12 cellular contexts compared by ENCODE assay signal in genomic region chr6:33286946-33287914, GRCh38. TPM values are rescaled to one million over a fixed set of nuclear protein-coding genes. Genes with fewer than 3 reads are reported as not detected.
DNase-seq lines count a peak whose midpoint lies in the region; ATAC-seq, FAIRE-seq and TF ChIP-seq lines count a peak whose summit lies in the region.
"Had no signal": no experiment of that assay in that cellular context is flagged by ENCODE, and none has a peak within 500 bp of the region (broad histone marks: within the 10 kb centered on the region; RNA-seq: fewer than 3 reads in every experiment).

No MANE protein-coding gene starts in this region.

- H3K4me1 Mint-ChIP-seq in stimulated activated naive CD8-positive, alpha-beta T cell treated with anti-CD3 and anti-CD28 coated beads, Interleukin-15, Interleukin-2, amounts not matched to agents 100 ng/mL and 50 ng/mL, for 24 hours (ENCODE audit: low read depth), result peaks cover 50% of the 10 kb centered on the region
- peaks cover 22% of the 10 kb centered on the region for H3K4me1 Mint-ChIP-seq in WTC11

- intact Hi-C loops in kidney (cut with DNase I) (no loop called here), dorsolateral prefrontal cortex (cut with DNase I) (loop anchor here in 1 of 2 donors (10.0 kb wide), 1 partner anchor 1322 kb away; no protein-coding TSS in a partner anchor)

- H3K4me3 Mint-ChIP-seq in stimulated activated naive CD8-positive, alpha-beta T cell treated with anti-CD3 and anti-CD28 coated beads, Interleukin-15, Interleukin-2, amounts not matched to agents 100 ng/mL and 50 ng/mL, for 24 hours, result peak overlapping the region; percentile 99
- peak overlapping the region; percentile 99 for H3K4me3 Mint-ChIP-seq in WTC11

- no peaks in the 10 kb centered on the region for H3K9me3 Mint-ChIP-seq in stimulated activated naive CD8-positive, alpha-beta T cell treated with anti-CD3 and anti-CD28 coated beads, Interleukin-15, Interleukin-2, amounts not matched to agents 100 ng/mL and 50 ng/mL, for 24 hours
- H3K9me3 Mint-ChIP-seq in WTC11, result no peaks in the 10 kb centered on the region

- TF ChIP-seq CTCF in WTC11 (IDR thresholded peaks at IDR 0.05), result no peak
- TF ChIP-seq CTCF in kidney (IDR thresholded peaks at IDR 0.05; ENCODE audit: borderline replicate concordance, extremely low read depth, insufficient read depth), result no peak
- TF ChIP-seq CTCF in dorsolateral prefrontal cortex (IDR thresholded peaks at IDR 0.05 in 54 of 56, conservative IDR thresholded peaks at IDR 0.05 in 2 of 56; ENCODE audit: low read depth in 1 of 56, partially characterized antibody in 56 of 56), result no peak

- peaks cover 14 to 16% of the 10 kb centered on the region in 2 donors for H3K4me1 ChIP-seq in kidney (ENCODE audit: control insufficient read depth in 1 of 2, insufficient read depth in 1 of 2, low read depth in 1 of 2, low read length in 2 of 2)

- no peak for ATAC-seq in stimulated activated naive CD8-positive, alpha-beta T cell treated with anti-CD3 and anti-CD28 coated beads, Interleukin-15, Interleukin-2, amounts not matched to agents 100 U/mL and 50 U/mL, for 24 hours
- ATAC-seq in WTC11, result no peak
- no peak for ATAC-seq in HG03460 (IDR thresholded peaks at IDR 0.05; ENCODE audit: unreplicated experiment)

- peaks cover 7 to 28% of the 10 kb centered on the region in 2 donors for H3K36me3 ChIP-seq in kidney (ENCODE audit: control insufficient read depth in 1 of 2, insufficient read depth in 2 of 2, low read length in 2 of 2)

- H3K27ac Mint-ChIP-seq in stimulated activated naive CD8-positive, alpha-beta T cell treated with anti-CD3 and anti-CD28 coated beads, Interleukin-15, Interleukin-2, amounts not matched to agents 100 ng/mL and 50 ng/mL, for 24 hours, result peak overlapping the region; percentile 98
- H3K27ac Mint-ChIP-seq in WTC11, result no peak overlapping the region

- no peak for FAIRE-seq in kidney (lab: Jason Lieb, UNC)

- H3K27me3 ChIP-seq in dorsolateral prefrontal cortex, result no peaks in the 10 kb centered on the region

- H3K27me3 Mint-ChIP-seq in stimulated activated naive CD8-positive, alpha-beta T cell treated with anti-CD3 and anti-CD28 coated beads, Interleukin-15, Interleukin-2, amounts not matched to agents 100 ng/mL and 50 ng/mL, for 24 hours, result no peaks in the 10 kb centered on the region
- H3K27me3 Mint-ChIP-seq in WTC11 (ENCODE audit: low read depth), result no peaks in the 10 kb centered on the region

- POLR2A ChIA-PET in WTC11 (lab: Charles Lee), result interaction anchor here (3.6 kb wide), 1 partner anchor 10 kb away, joined by 27 read pairs; the partner anchor contains the start of gene B3GALT4

- H3K4me3 ChIP-seq in kidney (ENCODE audit: low read length in 2 of 2) (no peak overlapping the region), dorsolateral prefrontal cortex (peak overlapping the region in 5 of 59 donors; percentile 82 to 99 (median 89))

- H3K9me3 ChIP-seq in kidney (ENCODE audit: control insufficient read depth in 1 of 2, low read length in 2 of 2), result no peaks in the 10 kb centered on the region

- no peak overlapping the region for H3K9ac ChIP-seq in kidney (ENCODE audit: low read length in 2 of 2)

- no peak for DNase-seq in stimulated activated naive CD8-positive, alpha-beta T cell treated with anti-CD3 and anti-CD28 coated beads, Interleukin-15, Interleukin-2, amounts not matched to agents 100 U/mL and 50 U/mL, for 24 hours
- DNase-seq in WTC11 (ENCODE audit: low spot score) (no peak), kidney (peak; percentile 61), CD1c-positive myeloid dendritic cell (ENCODE audit: extremely low spot score) (no peak), dorsolateral prefrontal cortex (no peak), midbrain (lab: John Stamatoyannopoulos, UW) (no peak)
- DNase-seq: dermis blood vessel endothelial cell, foreskin fibroblast, NCI-H1092, WERI-Rb-1 had no signal

- H3K36me3 Mint-ChIP-seq in stimulated activated naive CD8-positive, alpha-beta T cell treated with anti-CD3 and anti-CD28 coated beads, Interleukin-15, Interleukin-2, amounts not matched to agents 100 ng/mL and 50 ng/mL, for 24 hours (ENCODE audit: low read depth), result peaks cover 59% of the 10 kb centered on the region
- H3K36me3 Mint-ChIP-seq in WTC11, result peaks cover 33% of the 10 kb centered on the region

- CTCF ChIA-PET in WTC11 (lab: Charles Lee), result interaction anchor here (1.2 kb wide), 1 partner anchor 12 kb away, joined by 3 read pairs; no protein-coding TSS in a partner anchor

- no peak overlapping the region for H3K27ac ChIP-seq in kidney (ENCODE audit: low read depth in 2 of 2, low read length in 2 of 2)
- no peak overlapping the region for H3K27ac ChIP-seq in dorsolateral prefrontal cortex
- H3K27ac ChIP-seq: WERI-Rb-1 had no signal

TF ChIP-seq in WTC11, 78 proteins besides CTCF, POLR2A, EP300 and RAD21:
- TF ChIP-seq, protein P1, sequence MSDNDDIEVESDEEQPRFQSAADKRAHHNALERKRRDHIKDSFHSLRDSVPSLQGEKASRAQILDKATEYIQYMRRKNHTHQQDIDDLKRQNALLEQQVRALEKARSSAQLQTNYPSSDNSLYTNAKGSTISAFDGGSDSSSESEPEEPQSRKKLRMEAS (CRISPR knock-in tag; IDR thresholded peaks at IDR 0.05), result no peak
- TF ChIP-seq ZNF317 (CRISPR knock-in tag; IDR thresholded peaks at IDR 0.05; ENCODE audit: borderline replicate concordance, low read depth) (no peak), FOXP1 (CRISPR knock-in tag; IDR thresholded peaks at IDR 0.05; ENCODE audit: borderline replicate concordance) (no peak), USF2 (CRISPR knock-in tag; IDR thresholded peaks at IDR 0.05) (no peak), KAT7 (CRISPR knock-in tag; IDR thresholded peaks at IDR 0.05; ENCODE audit: borderline replicate concordance) (no peak), SOX15 (CRISPR knock-in tag; IDR thresholded peaks at IDR 0.05) (no peak), CBFB (CRISPR knock-in tag; IDR thresholded peaks at IDR 0.05; ENCODE audit: low read depth) (no peak), GABPB1 (CRISPR knock-in tag; IDR thresholded peaks at IDR 0.05) (no peak), ZNF219 (CRISPR knock-in tag; IDR thresholded peaks at IDR 0.05; ENCODE audit: borderline replicate concordance) (no peak), MXD4 (CRISPR knock-in tag; IDR thresholded peaks at IDR 0.05; ENCODE audit: borderline replicate concordance) (no peak)
- TF ChIP-seq, protein P2, sequence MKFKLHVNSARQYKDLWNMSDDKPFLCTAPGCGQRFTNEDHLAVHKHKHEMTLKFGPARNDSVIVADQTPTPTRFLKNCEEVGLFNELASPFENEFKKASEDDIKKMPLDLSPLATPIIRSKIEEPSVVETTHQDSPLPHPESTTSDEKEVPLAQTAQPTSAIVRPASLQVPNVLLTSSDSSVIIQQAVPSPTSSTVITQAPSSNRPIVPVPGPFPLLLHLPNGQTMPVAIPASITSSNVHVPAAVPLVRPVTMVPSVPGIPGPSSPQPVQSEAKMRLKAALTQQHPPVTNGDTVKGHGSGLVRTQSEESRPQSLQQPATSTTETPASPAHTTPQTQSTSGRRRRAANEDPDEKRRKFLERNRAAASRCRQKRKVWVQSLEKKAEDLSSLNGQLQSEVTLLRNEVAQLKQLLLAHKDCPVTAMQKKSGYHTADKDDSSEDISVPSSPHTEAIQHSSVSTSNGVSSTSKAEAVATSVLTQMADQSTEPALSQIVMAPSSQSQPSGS (CRISPR knock-in tag; IDR thresholded peaks at IDR 0.05; ENCODE audit: borderline replicate concordance, low read depth), result no peak
- TF ChIP-seq, protein P3, sequence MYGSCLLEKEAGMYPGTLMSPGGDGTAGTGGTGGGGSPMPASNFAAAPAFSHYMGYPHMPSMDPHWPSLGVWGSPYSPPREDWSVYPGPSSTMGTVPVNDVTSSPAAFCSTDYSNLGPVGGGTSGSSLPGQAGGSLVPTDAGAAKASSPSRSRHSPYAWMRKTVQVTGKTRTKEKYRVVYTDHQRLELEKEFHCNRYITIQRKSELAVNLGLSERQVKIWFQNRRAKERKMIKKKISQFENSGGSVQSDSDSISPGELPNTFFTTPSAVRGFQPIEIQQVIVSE (CRISPR knock-in tag; IDR thresholded peaks at IDR 0.05; ENCODE audit: borderline replicate concordance), result no peak
- TF ChIP-seq, protein P4, sequence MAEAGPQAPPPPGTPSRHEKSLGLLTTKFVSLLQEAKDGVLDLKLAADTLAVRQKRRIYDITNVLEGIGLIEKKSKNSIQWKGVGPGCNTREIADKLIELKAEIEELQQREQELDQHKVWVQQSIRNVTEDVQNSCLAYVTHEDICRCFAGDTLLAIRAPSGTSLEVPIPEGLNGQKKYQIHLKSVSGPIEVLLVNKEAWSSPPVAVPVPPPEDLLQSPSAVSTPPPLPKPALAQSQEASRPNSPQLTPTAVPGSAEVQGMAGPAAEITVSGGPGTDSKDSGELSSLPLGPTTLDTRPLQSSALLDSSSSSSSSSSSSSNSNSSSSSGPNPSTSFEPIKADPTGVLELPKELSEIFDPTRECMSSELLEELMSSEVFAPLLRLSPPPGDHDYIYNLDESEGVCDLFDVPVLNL (CRISPR knock-in tag; IDR thresholded peaks at IDR 0.05; ENCODE audit: borderline replicate concordance, low read depth), result no peak

RNA-seq across cellular contexts. Expression of gene WDR46, which starts 1.8 kb away (rescaled TPM):
- 72.0 to 94.5 TPM (median 72.4 TPM) in 3 replicates for total RNA-seq in WTC11 (2021)
- total RNA-seq in kidney, result 40.3 TPM
- 46.5 TPM for polyA plus RNA-seq in kidney (ENCODE audit: insufficient read depth, low read depth, low replicate concordance)
- 10 to 100 TPM; 14.7 to 53.7 (median 30.1) TPM for total RNA-seq in dorsolateral prefrontal cortex

RNA-seq across cellular contexts. Expression of gene PFDN6, which starts 2.2 kb away (rescaled TPM):
- total RNA-seq in WTC11 (2021) (83.3 to 95.7 TPM (median 85.6 TPM) in 3 replicates), kidney (46.8 TPM), dorsolateral prefrontal cortex (10 to 100 TPM; 29.1 to 82.4 (median 59.2) TPM)
- 159 TPM for polyA plus RNA-seq in kidney (ENCODE audit: insufficient read depth, low read depth, low replicate concordance)

RNA-seq across cellular contexts. Expression of gene B3GALT4, which starts 10.3 kb away (rescaled TPM):
- 3.2 to 5.0 TPM (median 4.1 TPM) in 3 replicates for total RNA-seq in WTC11 (2021)
- 20.2 TPM for total RNA-seq in kidney
- 14.0 TPM for polyA plus RNA-seq in kidney (ENCODE audit: insufficient read depth, low read depth, low replicate concordance)
- 10 to 100 TPM in 42 of 120 experiments, 1 to 10 TPM in 78; 4.4 to 15.9 (median 9.3) TPM for total RNA-seq in dorsolateral prefrontal cortex

RNA-seq across cellular contexts. Expression of gene RGL2, which starts 11.5 kb away (rescaled TPM):
- total RNA-seq in WTC11 (2021), result 72.6 to 79.7 TPM (median 77.1 TPM) in 3 replicates
- 92.4 TPM for total RNA-seq in kidney
- polyA plus RNA-seq in kidney (ENCODE audit: insufficient read depth, low read depth, low replicate concordance), result 56.2 TPM
- 10 to 100 TPM; 30.9 to 94.4 (median 52.6) TPM for total RNA-seq in dorsolateral prefrontal cortex

RNA-seq across cellular contexts. Expression of gene RPS18, which starts 15.4 kb away (rescaled TPM):
- total RNA-seq in WTC11 (2021) (2,857 to 3,321 TPM (median 3,240 TPM) in 3 replicates), kidney (1,706 TPM), dorsolateral prefrontal cortex (100 to 1,000 TPM; 295 to 726 (median 479) TPM)
- 2,618 TPM for polyA plus RNA-seq in kidney (ENCODE audit: insufficient read depth, low read depth, low replicate concordance)
